ENCODE assay signal across 21 cellular contexts in genomic region chrX:39591099-39591498, GRCh38.
"Had no signal": no experiment of that assay in that cellular context is flagged by ENCODE, and none has a peak within 500 bp of the region (broad histone marks: within the 10 kb centered on the region; RNA-seq: fewer than 3 reads in every experiment).

No MANE protein-coding gene starts in this region.

- H3K36me3 ChIP-seq: esophagus squamous epithelium, lower lobe of right lung, neutrophil, right lobe of liver, suprapubic skin, transverse colon had no signal

- H3K27me3 ChIP-seq: esophagus squamous epithelium, neutrophil, right lobe of liver, suprapubic skin, transverse colon had no signal

- FAIRE-seq: colon, frontal cortex, small intestine had no signal

- DNase-seq: effector CD8-positive, alpha-beta T cell; endodermal cell; esophagus squamous epithelium; hypothalamus; immature natural killer cell; islet precursor cell; left ventricle myocardium superior; lower lobe of right lung; right lobe of liver; small intestine; stimulated activated CD4-positive, alpha-beta T cell treated with anti-CD3 and anti-CD28 coated beads, Interleukin-15, amount 100 ng/mL, for 24 hours; stimulated activated CD4-positive, alpha-beta T cell treated with anti-CD3 and anti-CD28 coated beads, Interleukin-2, amount 100 ng/mL, for 48 hours; stimulated activated naive CD4-positive, alpha-beta T cell; stimulated activated naive CD8-positive, alpha-beta T cell treated with anti-CD3 and anti-CD28 coated beads, Interleukin-15, amount 100 ng/mL, for 72 hours; transverse colon had no signal

- H2AFZ ChIP-seq: parathyroid adenoma had no signal

- H3K9ac ChIP-seq: parathyroid adenoma had no signal

- H3K27ac ChIP-seq: esophagus squamous epithelium, lower lobe of right lung, neutrophil, parathyroid adenoma, right lobe of liver, suprapubic skin, transverse colon had no signal

- H3K79me2 ChIP-seq: parathyroid adenoma had no signal

- H3K4me1 ChIP-seq: esophagus squamous epithelium, lower lobe of right lung, parathyroid adenoma, right lobe of liver, suprapubic skin, transverse colon had no signal

- H3K9me3 ChIP-seq: esophagus squamous epithelium, lower lobe of right lung, neutrophil, right lobe of liver, suprapubic skin, transverse colon had no signal

- ATAC-seq: left ventricle myocardium superior; lower lobe of right lung; natural killer cell treated with Interleukin-12 subunit alpha and Interleukin-12 subunit beta and Interleukin-15 and Interleukin-18, amount 100 ng/mL, for 72 hours; right lobe of liver; stimulated activated naive CD8-positive, alpha-beta T cell treated with anti-CD3 and anti-CD28 coated beads, Interleukin-15, amount 100 ng/mL, for 72 hours had no signal

- H3K4me3 ChIP-seq: esophagus squamous epithelium, lower lobe of right lung, right lobe of liver, suprapubic skin, transverse colon had no signal
